27 cellular contexts compared by ENCODE assay signal in genomic region chr16:88417684-88418476, GRCh38. TPM values are rescaled to one million over a fixed set of nuclear protein-coding genes. Genes with fewer than 3 reads are reported as not detected.
DNase-seq lines count a peak whose midpoint lies in the region; ATAC-seq, FAIRE-seq and TF ChIP-seq lines count a peak whose summit lies in the region.
"Had no signal": no experiment of that assay in that cellular context is flagged by ENCODE, and none has a peak within 500 bp of the region (broad histone marks: within the 10 kb centered on the region; RNA-seq: fewer than 3 reads in every experiment).

No MANE protein-coding gene starts in this region.

- no peak overlapping the region for H4K8ac ChIP-seq in IMR-90 (ENCODE audit: low read depth in 2 of 2, low read length in 2 of 2)
- no peak overlapping the region for H4K8ac ChIP-seq in neuronal stem cell (ENCODE audit: low read depth, low read length)

- H3K36me3 Mint-ChIP-seq in activated naive CD8-positive, alpha-beta T cell treated with anti-CD3 and anti-CD28 coated beads, Interleukin-2, amount 50 U/mL, for 24 hours (ENCODE audit: low read depth) = no peaks in the 10 kb centered on the region
- H3K36me3 Mint-ChIP-seq in activated naive CD8-positive, alpha-beta T cell treated with anti-CD3 and anti-CD28 coated beads for 36 hours = no peaks in the 10 kb centered on the region
- H3K36me3 Mint-ChIP-seq: CD14-positive monocyte; CD4-positive, alpha-beta memory T cell; CD4-positive, CD25-positive, alpha-beta regulatory T cell; CD8-positive, alpha-beta memory T cell had no signal

- H3K18ac ChIP-seq in IMR-90 (ENCODE audit: low read depth, low read length) (no peak overlapping the region), neuronal stem cell (ENCODE audit: low read length) (peak overlapping the region; percentile 48)

- in situ Hi-C loops in IMR-90 (cut with MboI; ENCODE audit: low sequenced_read_pairs) = no loop called here

- H3K27ac Mint-ChIP-seq in activated naive CD8-positive, alpha-beta T cell treated with anti-CD3 and anti-CD28 coated beads, Interleukin-2, amount 50 U/mL, for 24 hours = no peak overlapping the region
- H3K27ac Mint-ChIP-seq in activated naive CD8-positive, alpha-beta T cell treated with anti-CD3 and anti-CD28 coated beads for 36 hours = no peak overlapping the region
- H3K27ac Mint-ChIP-seq: CD14-positive monocyte; CD4-positive, alpha-beta memory T cell; CD8-positive, alpha-beta memory T cell had no signal

- H2AK9ac ChIP-seq in IMR-90 (replicated peaks; ENCODE audit: low read depth, low read length, poor library complexity) = no peak overlapping the region

- no peaks in the 10 kb centered on the region for H3K4me1 Mint-ChIP-seq in activated naive CD8-positive, alpha-beta T cell treated with anti-CD3 and anti-CD28 coated beads, Interleukin-2, amount 50 U/mL, for 24 hours
- no peaks in the 10 kb centered on the region for H3K4me1 Mint-ChIP-seq in activated naive CD8-positive, alpha-beta T cell treated with anti-CD3 and anti-CD28 coated beads for 36 hours
- H3K4me1 Mint-ChIP-seq: CD14-positive monocyte; CD4-positive, alpha-beta memory T cell; CD4-positive, CD25-positive, alpha-beta regulatory T cell; CD8-positive, alpha-beta memory T cell had no signal

- no peak overlapping the region for H2BK5ac ChIP-seq in IMR-90 (ENCODE audit: low read depth, low read length, poor library complexity, severe bottlenecking)
- H2BK5ac ChIP-seq in neuronal stem cell (ENCODE audit: low read length) = peak overlapping the region; percentile 46

- H3K4me2 ChIP-seq in A549 (no peak overlapping the region), IMR-90 (ENCODE audit: low read depth, low read length) (no peak overlapping the region), neuronal stem cell (ENCODE audit: insufficient read depth, low read length, poor library complexity, severe bottlenecking) (no peak overlapping the region)
- H3K4me2 ChIP-seq: BLaER1 had no signal

- no peak for DNase-seq in activated naive CD8-positive, alpha-beta T cell treated with anti-CD3 and anti-CD28 coated beads, Interleukin-2, amount 50 U/mL, for 24 hours
- no peak for DNase-seq in activated naive CD8-positive, alpha-beta T cell treated with anti-CD3 and anti-CD28 coated beads for 36 hours
- DNase-seq in A549 (ENCODE audit: low read depth in 1 of 2, low spot score in 1 of 2) (no peak), IMR-90 (no peak), neuronal stem cell (ENCODE audit: low spot score) (no peak), H54 (ENCODE audit: insufficient read length, low spot score) (no peak)
- no peak for DNase-seq in NK-92 treated with Interleukin-12 subunit alpha and Interleukin-12 subunit beta, amount 100 ng/mL, for 24 hours (lab: John Stamatoyannopoulos, UW)
- DNase-seq: ACHN; BE2C; C1 segment of cervical spinal cord; CD4-positive, CD25-positive, alpha-beta regulatory T cell; CD8-positive, alpha-beta memory T cell; COR-L47; DMS 273 treated with DMSO at 0.1 percent for 48 hours; DMS153; DMS53; DMS79; DND-41; EL; GDM1 had no signal

- 89% methylated on average over 17 of the region's 17 CpGs for WGBS in A549 (ENCODE audit: missing lambda C conversion rate)
- WGBS in IMR-90 (ENCODE audit: extremely low coverage in 2 of 2, insufficient read length in 1 of 2), 2 experiments = 100% methylated on average over 2 of the region's 17 CpGs; no CpG with 5 or more reads in 1 of the 2 experiments
- no CpG with 5 or more reads among the region's 17 CpGs for WGBS in neuronal stem cell (ENCODE audit: extremely low coverage in 2 of 2, insufficient read length in 2 of 2, insufficient replicate concordance in 1 of 2), 2 donors

- FAIRE-seq in A549 (lab: Jason Lieb, UNC) = no peak
- FAIRE-seq in H54 (lab: Jason Lieb, UNC) = no peak
- FAIRE-seq: GM12878, GM12892, GM18507 had no signal

- no peak overlapping the region for H3K56ac ChIP-seq in IMR-90 (ENCODE audit: extremely low read depth, insufficient read depth, low read length)

- H3K23ac ChIP-seq in IMR-90 (ENCODE audit: low read depth, low read length) = no peak overlapping the region
- H3K23ac ChIP-seq in neuronal stem cell (ENCODE audit: low read depth, low read length, poor library complexity) = peak overlapping the region; percentile 10

- H3K9me1 ChIP-seq in IMR-90 (ENCODE audit: insufficient read depth, low read length) = peaks cover 15% of the 10 kb centered on the region

- TF ChIP-seq EP300 in A549 (IDR thresholded peaks at IDR 0.05) = no peak

- intact Hi-C loops in IMR-90 (cut with micrococcal nuclease) = no loop called here

- POLR2A ChIA-PET in A549 (lab: Yijun Ruan, JAX) (no interaction called here), IMR-90 (lab: Charles Lee; ENCODE audit: unreplicated experiment) (no interaction called here)

- CTCF ChIA-PET in A549 (lab: Yijun Ruan, JAX) (interaction anchor here (0.6 to 1.5 kb wide), 4 partner anchors 9 to 379 kb away, joined by 3 to 4 read pairs (median 3); no protein-coding TSS in a partner anchor), IMR-90 (lab: Yijun Ruan, JAX) (no interaction called here)

- H3K36me3 ChIP-seq in IMR-90 (ENCODE audit: control insufficient read depth, insufficient read depth, low read length) (peaks cover 54% of the 10 kb centered on the region), neuronal stem cell (replicated peaks in 1 of 2; ENCODE audit: control insufficient read depth in 2 of 2, insufficient read depth in 2 of 2, low read length in 2 of 2) (no peaks in the 10 kb centered on the region)
- H3K36me3 ChIP-seq: BE2C, BLaER1 had no signal

- H3K4me3 Mint-ChIP-seq in activated naive CD8-positive, alpha-beta T cell treated with anti-CD3 and anti-CD28 coated beads, Interleukin-2, amount 50 U/mL, for 24 hours = no peak overlapping the region
- no peak overlapping the region for H3K4me3 Mint-ChIP-seq in activated naive CD8-positive, alpha-beta T cell treated with anti-CD3 and anti-CD28 coated beads for 36 hours
- H3K4me3 Mint-ChIP-seq: CD14-positive monocyte; CD4-positive, alpha-beta memory T cell; CD4-positive, CD25-positive, alpha-beta regulatory T cell; CD8-positive, alpha-beta memory T cell had no signal

- H3K9ac ChIP-seq in IMR-90 (ENCODE audit: low read depth, low read length) (no peak overlapping the region), neuronal stem cell (ENCODE audit: low read depth, low read length, poor library complexity) (no peak overlapping the region)
- H3K9ac ChIP-seq: BLaER1 had no signal

- H2BK120ac ChIP-seq in IMR-90 (ENCODE audit: low read depth, low read length) (no peak overlapping the region), neuronal stem cell (ENCODE audit: low read depth, low read length) (no peak overlapping the region)

- peak overlapping the region; percentile 22 for H2BK12ac ChIP-seq in neuronal stem cell (ENCODE audit: low read length)

- H4K91ac ChIP-seq in IMR-90 (ENCODE audit: insufficient read depth, low read depth, low read length) = no peak overlapping the region
- H4K91ac ChIP-seq in neuronal stem cell (ENCODE audit: low read depth, low read length, poor library complexity) = no peak overlapping the region

- TF ChIP-seq RAD21 in A549 (conservative IDR thresholded peaks at IDR 0.05 in 1 of 2, IDR thresholded peaks at IDR 0.05 in 1 of 2) (no peak), IMR-90 (IDR thresholded peaks at IDR 0.05; ENCODE audit: low read length) (no peak)

- TF ChIP-seq CTCF in A549 (IDR thresholded peaks at IDR 0.05) (no peak), IMR-90 (conservative IDR thresholded peaks at IDR 0.05; ENCODE audit: low read depth, low read length) (no peak)

- H2AFZ ChIP-seq in IMR-90 (replicated peaks; ENCODE audit: low read length, poor library complexity) (peak overlapping the region; percentile 24), neuronal stem cell (ENCODE audit: low read length) (no peak overlapping the region)

- H3K79me1 ChIP-seq in IMR-90 (ENCODE audit: low read depth in 1 of 2, low read length in 2 of 2) (peaks cover 23 to 94% of the 10 kb centered on the region in 2 experiments), neuronal stem cell (ENCODE audit: low read depth, low read length) (peaks cover 2% of the 10 kb centered on the region)

- H3K4me3 ChIP-seq in A549 = no peak overlapping the region
- no peak overlapping the region for H3K4me3 ChIP-seq in IMR-90 (ENCODE audit: insufficient read depth, low read depth, low read length)
- H3K4me3 ChIP-seq in neuronal stem cell (ENCODE audit: low read length in 2 of 2) = no peak overlapping the region
- H3K4me3 ChIP-seq: BLaER1, GM12878 had no signal

- H4K5ac ChIP-seq in IMR-90 (ENCODE audit: low read depth, low read length) = no peak overlapping the region

- no peak for TF ChIP-seq POLR2A in A549 (IDR thresholded peaks at IDR 0.05; ENCODE audit: low read length)
- no peak for TF ChIP-seq POLR2A in IMR-90 (IDR thresholded peaks at IDR 0.05; ENCODE audit: low read depth, low read length)
- TF ChIP-seq POLR2A in H54 (IDR thresholded peaks at IDR 0.05; ENCODE audit: low read depth, low read length) = no peak

- no peak overlapping the region for H2AK5ac ChIP-seq in IMR-90 (ENCODE audit: low read depth, low read length)
- peak overlapping the region; percentile 56 for H2AK5ac ChIP-seq in neuronal stem cell (ENCODE audit: low read depth, low read length)

- ATAC-seq in activated naive CD8-positive, alpha-beta T cell treated with anti-CD3 and anti-CD28 coated beads, Interleukin-2, amount 50 U/mL, for 24 hours = peak; percentile 18
- ATAC-seq in A549 = no peak
- no peak for ATAC-seq in IMR-90 (ENCODE audit: low read depth)
- ATAC-seq: GM12878 had no signal

- no peaks in the 10 kb centered on the region for H3K27me3 Mint-ChIP-seq in activated naive CD8-positive, alpha-beta T cell treated with anti-CD3 and anti-CD28 coated beads, Interleukin-2, amount 50 U/mL, for 24 hours
- H3K27me3 Mint-ChIP-seq in activated naive CD8-positive, alpha-beta T cell treated with anti-CD3 and anti-CD28 coated beads for 36 hours = no peaks in the 10 kb centered on the region
- H3K27me3 Mint-ChIP-seq: CD4-positive, CD25-positive, alpha-beta regulatory T cell had no signal

- no peaks in the 10 kb centered on the region for H3K27me3 ChIP-seq in IMR-90 (ENCODE audit: control insufficient read depth, insufficient read depth, low read length)
- peaks cover 0 to 22% (median 0%) of the 10 kb centered on the region in 3 experiments for H3K27me3 ChIP-seq in neuronal stem cell (ENCODE audit: control insufficient read depth in 3 of 3, insufficient read depth in 3 of 3, low read depth in 1 of 3, low read length in 3 of 3)
- H3K27me3 ChIP-seq: BE2C, BLaER1 had no signal

- H3K9me3 ChIP-seq in A549 (no peaks in the 10 kb centered on the region), IMR-90 (ENCODE audit: control insufficient read depth, insufficient read depth, low read length) (no peaks in the 10 kb centered on the region), neuronal stem cell (replicated peaks in 1 of 2; ENCODE audit: control insufficient read depth in 2 of 2, insufficient read depth in 1 of 2, low read depth in 1 of 2, low read length in 2 of 2) (no peaks in the 10 kb centered on the region)
- H3K9me3 ChIP-seq: BE2C, BLaER1 had no signal

- dilution Hi-C loops in IMR-90 (cut with HindIII; ENCODE audit: low sequenced_read_pairs, unreplicated experiment) = no loop called here

- no peak overlapping the region for H3K4ac ChIP-seq in IMR-90 (ENCODE audit: low read depth, low read length)
- H3K4ac ChIP-seq in neuronal stem cell (ENCODE audit: low read length) = no peak overlapping the region

- H2BK20ac ChIP-seq in IMR-90 (ENCODE audit: low read depth, low read length) = no peak overlapping the region

- no peaks in the 10 kb centered on the region for H3K4me1 ChIP-seq in A549
- H3K4me1 ChIP-seq in IMR-90 (ENCODE audit: control insufficient read depth, insufficient read depth, low read length) = no peaks in the 10 kb centered on the region; the same call in 1 of the 2 replicates
- H3K4me1 ChIP-seq in neuronal stem cell (ENCODE audit: control insufficient read depth in 2 of 2, insufficient read depth in 1 of 2, low read depth in 1 of 2, low read length in 2 of 2) = no peaks in the 10 kb centered on the region
- H3K4me1 ChIP-seq: BE2C, BLaER1 had no signal

- H4K20me1 ChIP-seq in IMR-90 (ENCODE audit: insufficient read depth, low read length) = peaks cover 100% of the 10 kb centered on the region
- H4K20me1 ChIP-seq: BLaER1 had no signal

- H3K14ac ChIP-seq in IMR-90 (replicated peaks; ENCODE audit: low read depth, low read length) (no peak overlapping the region), neuronal stem cell (ENCODE audit: low read length) (peak overlapping the region; percentile 8)

- H3K27ac ChIP-seq in A549 (no peak overlapping the region), IMR-90 (ENCODE audit: insufficient read depth, low read length) (no peak overlapping the region), neuronal stem cell (replicated peaks; ENCODE audit: low read length) (no peak overlapping the region)
- H3K27ac ChIP-seq: 22Rv1, BLaER1 had no signal

- no peaks in the 10 kb centered on the region for H3K9me3 Mint-ChIP-seq in activated naive CD8-positive, alpha-beta T cell treated with anti-CD3 and anti-CD28 coated beads, Interleukin-2, amount 50 U/mL, for 24 hours
- H3K9me3 Mint-ChIP-seq in activated naive CD8-positive, alpha-beta T cell treated with anti-CD3 and anti-CD28 coated beads for 36 hours = no peaks in the 10 kb centered on the region
- H3K9me3 Mint-ChIP-seq: CD4-positive, alpha-beta memory T cell; CD4-positive, CD25-positive, alpha-beta regulatory T cell; CD8-positive, alpha-beta memory T cell had no signal

- no peak overlapping the region for H2BK15ac ChIP-seq in IMR-90 (ENCODE audit: low read depth, low read length)
- H2BK15ac ChIP-seq in neuronal stem cell (ENCODE audit: low read length) = no peak overlapping the region

- no TSS peak for BruUV-seq in IMR-90 (replicated peaks; lab: Mats Ljungman, UMichigan)

RNA-seq across cellular contexts. Expression of gene ZNF469, which starts 35.1 kb away (rescaled TPM):
- total RNA-seq in activated naive CD8-positive, alpha-beta T cell treated with anti-CD3 and anti-CD28 coated beads for 36 hours = 1 to 10 TPM; 1.2 to 1.3 TPM
- 0.47 and 0.78 TPM in 2 replicates for polyA plus RNA-seq in A549 (2011; rRNA removed)
- polyA plus RNA-seq in A549 (2012; cell fraction: cytosol; rRNA removed) = 1.4 and 2.2 TPM in 2 replicates
- 11.5 and 14.7 TPM in 2 replicates for polyA plus RNA-seq in A549 (2012; cell fraction: nucleus; rRNA removed)
- polyA plus RNA-seq in A549 (2017; fragmentation: RNase III; extraction: RNeasy Plus Mini Kit Qiagen cat#74134 plus additional on column Dnase treatment) = 4.1 to 4.5 TPM (median 4.4 TPM) in 3 replicates
- polyA minus RNA-seq in A549 (2011; rRNA and poly(A)+ RNA removed) = 0.83 and 0.97 TPM in 2 replicates
- total RNA-seq in IMR-90 (2012; rRNA removed) = 1.1 and 1.4 TPM in 2 replicates
- polyA plus RNA-seq in IMR-90 (2012; rRNA removed) = 13.3 and 16.4 TPM in 2 replicates
- 5.1 and 8.8 TPM in 2 replicates for polyA plus RNA-seq in IMR-90 (2012; cell fraction: cytosol; rRNA removed)
- 32.3 and 70.4 TPM in 2 replicates for polyA plus RNA-seq in IMR-90 (2012; cell fraction: nucleus; rRNA removed; ENCODE audit: low replicate concordance)
- polyA plus RNA-seq in neuronal stem cell (2013, experiment 1 of 2) = 0.26 TPM
- 0.29 TPM for polyA plus RNA-seq in neuronal stem cell (2013, experiment 2 of 2)

RNA-seq across cellular contexts. Expression of gene ZFPM1, which starts 35.2 kb away (rescaled TPM):
- 1 to 10 TPM; 6.7 to 6.9 TPM for total RNA-seq in activated naive CD8-positive, alpha-beta T cell treated with anti-CD3 and anti-CD28 coated beads for 36 hours
- polyA plus RNA-seq in A549 (2011; rRNA removed) (0.28 and 0.36 TPM in 2 replicates), A549 (2017; fragmentation: RNase III; extraction: RNeasy Plus Mini Kit Qiagen cat#74134 plus additional on column Dnase treatment) (2.1 to 2.8 TPM (median 2.5 TPM) in 3 replicates), IMR-90 (2012; rRNA removed) (1.1 and 1.8 TPM in 2 replicates)
- polyA plus RNA-seq in A549 (2012; cell fraction: cytosol; rRNA removed) = 2.0 and 2.9 TPM in 2 replicates
- 3.9 and 6.5 TPM in 2 replicates for polyA plus RNA-seq in A549 (2012; cell fraction: nucleus; rRNA removed)
- 0.68 and 0.79 TPM in 2 replicates for polyA minus RNA-seq in A549 (2011; rRNA and poly(A)+ RNA removed)
- total RNA-seq in IMR-90 (2012; rRNA removed) = 0.28 and 0.36 TPM in 2 replicates
- 1.2 and 2.4 TPM in 2 replicates for polyA plus RNA-seq in IMR-90 (2012; cell fraction: cytosol; rRNA removed)
- polyA plus RNA-seq in IMR-90 (2012; cell fraction: nucleus; rRNA removed; ENCODE audit: low replicate concordance) = 4.0 and 9.2 TPM in 2 replicates
- 3.8 TPM for polyA plus RNA-seq in neuronal stem cell (2013, experiment 1 of 2)
- polyA plus RNA-seq in neuronal stem cell (2013, experiment 2 of 2) = 4.0 TPM
